Comparison of ENCODE assay signal across 8 cellular contexts in the genomic region with DNA sequence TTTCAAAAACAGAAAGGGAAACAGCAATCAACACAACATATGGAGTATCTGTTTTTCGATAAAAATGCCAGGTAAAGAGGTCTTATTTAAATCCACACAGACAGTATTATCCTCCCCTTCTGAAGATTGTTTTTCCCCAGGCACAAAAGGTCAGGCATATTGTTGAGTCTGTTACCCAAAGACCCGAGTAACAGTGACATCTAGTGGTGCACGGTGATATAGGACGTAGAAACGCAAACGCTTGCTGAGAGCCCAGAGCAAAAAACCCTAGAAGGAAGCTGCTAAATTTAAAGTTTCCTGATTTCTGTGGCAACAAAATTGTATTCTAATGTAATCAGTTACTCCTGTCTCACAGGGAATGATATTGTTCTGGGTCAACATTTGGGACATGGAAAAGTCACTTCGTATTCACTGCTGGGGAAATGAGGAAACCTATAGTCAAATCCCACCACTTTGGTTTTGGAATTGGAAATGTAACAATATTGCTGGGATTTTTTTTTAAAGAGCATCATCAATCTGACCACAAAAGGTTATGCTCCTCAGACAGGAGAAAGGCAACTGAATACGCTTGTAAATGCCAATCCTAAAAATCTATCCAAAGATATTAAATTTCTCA.
DNase-seq lines count a peak whose midpoint lies in the region; ATAC-seq and TF ChIP-seq lines count a peak whose summit lies in the region.

No MANE protein-coding gene starts in this region.

- peaks cover 24% of the 10 kb centered on the region for H3K4me1 Mint-ChIP-seq in activated T-helper 1 cell treated with anti-CD3 and anti-CD28 coated beads, Interleukin-12 subunit alpha, Interleukin-12 subunit beta, Interleukin-2, Interleukin-4 antibody, amounts not matched to agents 30 ng/mL and 10 ng/mL and 1 ng/mL, durations not matched to agents 14 hours and 24 hours and 36 hours (ENCODE audit: low read depth)

- ATAC-seq in Panc1: peak; percentile 84

- CTCF ChIA-PET in Panc1 (lab: Charles Lee): no interaction called here

- H3K27ac ChIP-seq in KOPT-K1 (ENCODE audit: low read depth, low read length, poor library complexity, severe bottlenecking) (peak overlapping the region; percentile 52), Panc1 (ENCODE audit: low read length) (no peak overlapping the region), osteoblast (ENCODE audit: low read depth, low read length) (peak overlapping the region; percentile 79)

- in situ Hi-C loops in Panc1 (cut with HindIII; ENCODE audit: low pct_unique_long_range_greater_than_20kb, low sequenced_read_pairs): no loop called here

- peaks cover 5% of the 10 kb centered on the region for H3K27me3 Mint-ChIP-seq in activated T-helper 1 cell treated with anti-CD3 and anti-CD28 coated beads, Interleukin-12 subunit alpha, Interleukin-12 subunit beta, Interleukin-2, Interleukin-4 antibody, amounts not matched to agents 30 ng/mL and 10 ng/mL and 1 ng/mL, durations not matched to agents 14 hours and 24 hours and 36 hours (ENCODE audit: insufficient read depth)

- no peak overlapping the region for H3K27ac Mint-ChIP-seq in activated T-helper 1 cell treated with anti-CD3 and anti-CD28 coated beads, Interleukin-12 subunit alpha, Interleukin-12 subunit beta, Interleukin-2, Interleukin-4 antibody, amounts not matched to agents 30 ng/mL and 10 ng/mL and 1 ng/mL, durations not matched to agents 14 hours and 24 hours and 36 hours

- no peaks in the 10 kb centered on the region for H4K20me1 ChIP-seq in osteoblast (ENCODE audit: insufficient read depth, low read length)

- BruUV-seq in Panc1 (replicated peaks; lab: Mats Ljungman, UMichigan): no TSS peak

- H3K36me3 ChIP-seq in KOPT-K1 (ENCODE audit: insufficient read depth, low read length) (no peaks in the 10 kb centered on the region), Panc1 (ENCODE audit: control insufficient read depth, insufficient read depth, low read length) (no peaks in the 10 kb centered on the region; the same call in 1 of the 2 replicates), osteoblast (ENCODE audit: insufficient read depth, low read length) (no peaks in the 10 kb centered on the region)

- H3K9me3 Mint-ChIP-seq in activated T-helper 1 cell treated with anti-CD3 and anti-CD28 coated beads, Interleukin-12 subunit alpha, Interleukin-12 subunit beta, Interleukin-2, Interleukin-4 antibody, amounts not matched to agents 30 ng/mL and 10 ng/mL and 1 ng/mL, durations not matched to agents 14 hours and 24 hours and 36 hours: peaks cover 4% of the 10 kb centered on the region

- no peaks in the 10 kb centered on the region for H3K79me2 ChIP-seq in osteoblast (ENCODE audit: insufficient read depth, low read length)

- peak; percentile 88 for TF ChIP-seq CTCF in Panc1 (IDR thresholded peaks at IDR 0.05)
- TF ChIP-seq CTCF in osteoblast (IDR thresholded peaks at IDR 0.05; ENCODE audit: extremely low read depth, low read depth, low read length): peak; percentile 87

- intact Hi-C loops in Panc1 (cut with micrococcal nuclease; ENCODE audit: unreplicated experiment): loop anchor here (2.0 to 10.0 kb wide), 3 partner anchors 240 to 1380 kb away; no protein-coding TSS in a partner anchor
- intact Hi-C loops in activated T-helper 1 cell treated with anti-CD3 and anti-CD28 coated beads, Interleukin-12 subunit alpha, Interleukin-12 subunit beta, Interleukin-2, Interleukin-4 antibody, amounts not matched to agents 30 ng/mL and 10 ng/mL and 1 ng/mL, durations not matched to agents 14 hours and 24 hours and 36 hours (cut with micrococcal nuclease): loop anchor here (1.0 to 10.0 kb wide), 7 partner anchors 455 to 1695 kb away; partner anchors contain the start of gene CBLB

- H3K27me3 ChIP-seq in Panc1 (ENCODE audit: control insufficient read depth, insufficient read depth, low read length): no peaks in the 10 kb centered on the region
- H3K27me3 ChIP-seq in osteoblast (ENCODE audit: insufficient read depth, low read length): no peaks in the 10 kb centered on the region

- peak overlapping the region; percentile 32 for H3K4me2 ChIP-seq in osteoblast (ENCODE audit: insufficient read depth, low read length)

- H3K4me1 ChIP-seq in Panc1 (ENCODE audit: control insufficient read depth, insufficient read depth, low read length): no peaks in the 10 kb centered on the region
- peaks cover 68% of the 10 kb centered on the region for H3K4me1 ChIP-seq in osteoblast (ENCODE audit: insufficient read depth, low read length)

- DNase-seq in GM03348 (ENCODE audit: low spot score) (peak; percentile 74), GOT3 (lab: John Stamatoyannopoulos, UW) (peak; percentile 10), Panc1 (ENCODE audit: low read depth, low spot score) (peak; percentile 66), foreskin melanocyte (peak; percentile 70), osteoblast (ENCODE audit: insufficient read length, low spot score, missing footprints) (no peak), ureter (ENCODE audit: low spot score) (peak; percentile 82)
- DNase-seq in activated T-helper 1 cell treated with anti-CD3 and anti-CD28 coated beads, Interleukin-12 subunit alpha, Interleukin-12 subunit beta, Interleukin-2, Interleukin-4 antibody, amounts not matched to agents 30 ng/mL and 10 ng/mL and 1 ng/mL, durations not matched to agents 14 hours and 24 hours and 36 hours (ENCODE audit: low spot score): peak; percentile 29

- H3K36me3 Mint-ChIP-seq in activated T-helper 1 cell treated with anti-CD3 and anti-CD28 coated beads, Interleukin-12 subunit alpha, Interleukin-12 subunit beta, Interleukin-2, Interleukin-4 antibody, amounts not matched to agents 30 ng/mL and 10 ng/mL and 1 ng/mL, durations not matched to agents 14 hours and 24 hours and 36 hours (ENCODE audit: low read depth): peaks cover 2% of the 10 kb centered on the region

- H2AFZ ChIP-seq in osteoblast (ENCODE audit: low read length): peak overlapping the region; percentile 26

- no peaks in the 10 kb centered on the region for H3K9me3 ChIP-seq in KOPT-K1 (ENCODE audit: insufficient read depth, low read length, poor library complexity, severe bottlenecking)
- no peaks in the 10 kb centered on the region for H3K9me3 ChIP-seq in Panc1 (ENCODE audit: control insufficient read depth, insufficient read depth, low read depth, low read length)
- no peaks in the 10 kb centered on the region for H3K9me3 ChIP-seq in osteoblast (ENCODE audit: low read depth, low read length)

- H3K4me3 ChIP-seq in Panc1 (ENCODE audit: low read depth in 2 of 2, low read length in 2 of 2) (no peak overlapping the region), osteoblast (ENCODE audit: insufficient read depth, low read length) (no peak overlapping the region)

- POLR2A ChIA-PET in Panc1 (lab: Charles Lee): no interaction called here

- H3K4me3 Mint-ChIP-seq in activated T-helper 1 cell treated with anti-CD3 and anti-CD28 coated beads, Interleukin-12 subunit alpha, Interleukin-12 subunit beta, Interleukin-2, Interleukin-4 antibody, amounts not matched to agents 30 ng/mL and 10 ng/mL and 1 ng/mL, durations not matched to agents 14 hours and 24 hours and 36 hours: no peak overlapping the region
